ENCODE assay signal across 2 cellular contexts in genomic region chr7:47326808-47327207, GRCh38.
TF ChIP-seq lines count a peak whose summit lies in the region.

No MANE protein-coding gene starts in this region.

TF ChIP-seq in H1, 55 proteins besides CTCF, POLR2A, EP300 and RAD21 (continued from another document):
- TF ChIP-seq SIRT6 (IDR thresholded peaks at IDR 0.05; ENCODE audit: low read length), result no peak
- no peak for TF ChIP-seq TBP (IDR thresholded peaks at IDR 0.05; ENCODE audit: low read depth, low read length)
- TF ChIP-seq JUN (IDR thresholded peaks at IDR 0.05; ENCODE audit: low read depth, low read length), result no peak
- TF ChIP-seq SIX5 (IDR thresholded peaks at IDR 0.05; ENCODE audit: low read depth, low read length), result no peak
- no peak for TF ChIP-seq SP2 (IDR thresholded peaks at IDR 0.05; ENCODE audit: low read length)
- TF ChIP-seq POU5F1 (IDR thresholded peaks at IDR 0.05; ENCODE audit: low read depth, low read length), result no peak
- no peak for TF ChIP-seq BRCA1 (IDR thresholded peaks at IDR 0.05; ENCODE audit: low read depth, low read length)
- TF ChIP-seq SUZ12 (IDR thresholded peaks at IDR 0.05; ENCODE audit: low read length), result no peak
- no peak for TF ChIP-seq CTBP2 (IDR thresholded peaks at IDR 0.05; ENCODE audit: borderline replicate concordance, insufficient read depth, insufficient read length, low read length)
- no peak for TF ChIP-seq BACH1 (IDR thresholded peaks at IDR 0.05; ENCODE audit: low read length)
- TF ChIP-seq TAF7 (optimal IDR thresholded peaks at IDR 0.05; ENCODE audit: borderline replicate concordance, low read depth, low read length), result no peak
- no peak for TF ChIP-seq GABPA (IDR thresholded peaks at IDR 0.05; ENCODE audit: borderline replicate concordance, insufficient read depth, low read length)
- no peak for TF ChIP-seq CEBPB (IDR thresholded peaks at IDR 0.05; ENCODE audit: low read depth, low read length)
- no peak for TF ChIP-seq EGR1 (IDR thresholded peaks at IDR 0.05; ENCODE audit: borderline replicate concordance, low read depth, low read length)
- TF ChIP-seq CHD1 (IDR thresholded peaks at IDR 0.05; ENCODE audit: low read depth, low read length), result no peak
- no peak for TF ChIP-seq NANOG (IDR thresholded peaks at IDR 0.05; ENCODE audit: insufficient read depth, low read depth, low read length, poor library complexity, severe bottlenecking)
TF ChIP-seq in H1: peak in this region for 0.

TF ChIP-seq in liver, 16 proteins besides CTCF, POLR2A, EP300 and RAD21 (continued from another document):
- no peak for TF ChIP-seq MAX (IDR thresholded peaks at IDR 0.05)
- TF ChIP-seq TAF1 (conservative IDR thresholded peaks at IDR 0.05), result no peak
- TF ChIP-seq HNF4G (IDR thresholded peaks at IDR 0.05), result no peak
- TF ChIP-seq RXRA (IDR thresholded peaks at IDR 0.05), result no peak
- no peak for TF ChIP-seq FOXA1 (IDR thresholded peaks at IDR 0.05)
- TF ChIP-seq NR2F2 (IDR thresholded peaks at IDR 0.05), result no peak
- TF ChIP-seq FOXA2 (IDR thresholded peaks at IDR 0.05), result no peak
- TF ChIP-seq REST (IDR thresholded peaks at IDR 0.05), result no peak
- TF ChIP-seq ATF3 (IDR thresholded peaks at IDR 0.05), result no peak
- TF ChIP-seq SP1 (IDR thresholded peaks at IDR 0.05), result no peak
- TF ChIP-seq GABPA (IDR thresholded peaks at IDR 0.05 in 1 of 2, conservative IDR thresholded peaks at IDR 0.05 in 1 of 2), result no peak
- TF ChIP-seq JUND (IDR thresholded peaks at IDR 0.05), result no peak
- no peak for TF ChIP-seq ZBTB33 (IDR thresholded peaks at IDR 0.05)
- TF ChIP-seq HNF4A (conservative IDR thresholded peaks at IDR 0.05), result no peak
- TF ChIP-seq YY1 (IDR thresholded peaks at IDR 0.05), result no peak
